Comparison of ENCODE assay signal across 10 cellular contexts in genomic region chr11:12007230-12007593, GRCh38. TPM values are rescaled to one million over a fixed set of nuclear protein-coding genes. Genes with fewer than 3 reads are reported as not detected.
A peak's percentile ranks its signal among the peaks of the same experiment; 100 is the strongest.
DNase-seq lines count a peak whose midpoint lies in the region; TF ChIP-seq lines count a peak whose summit lies in the region.
"Had no signal": no experiment of that assay in that cellular context is flagged by ENCODE, and none has a peak within 500 bp of the region (broad histone marks: within the 10 kb centered on the region; RNA-seq: fewer than 3 reads in every experiment).

No MANE protein-coding gene starts in this region.

- in situ Hi-C loops in mammary epithelial cell (cut with MboI; ENCODE audit: low sequenced_read_pairs in 2 of 2) = no loop called here

- peak overlapping the region; percentile 50 for H3K9ac ChIP-seq in mammary epithelial cell (ENCODE audit: insufficient read depth, low read length)
- H3K9ac ChIP-seq in stomach smooth muscle (ENCODE audit: low read length in 2 of 2) = peak overlapping the region in 1 of 2 donors; percentile 65
- H3K9ac ChIP-seq in neuronal stem cell (ENCODE audit: low read depth, low read length, poor library complexity) = no peak overlapping the region

- no peak overlapping the region for H2BK120ac ChIP-seq in neuronal stem cell (ENCODE audit: low read depth, low read length)

- DNase-seq in HFFc6 (no peak), mammary epithelial cell (peak; percentile 45), iPS-NIHi7 (ENCODE audit: extremely low spot score) (peak; percentile 28), NCI-H345 (lab: John Stamatoyannopoulos, UW) (no peak), neuronal stem cell (ENCODE audit: low spot score) (no peak), NCI-H1048 (lab: John Stamatoyannopoulos, UW) (no peak)
- DNase-seq: body of pancreas, OCI-M1, T1000 had no signal

- no peak overlapping the region for H3K4ac ChIP-seq in neuronal stem cell (ENCODE audit: low read length)

- peaks cover 65% of the 10 kb centered on the region for H3K4me1 Mint-ChIP-seq in HFFc6 (ENCODE audit: low read depth)

- peaks cover 43% of the 10 kb centered on the region for H3K36me3 Mint-ChIP-seq in HFFc6 (ENCODE audit: low read depth)

- H3K27me3 ChIP-seq in mammary epithelial cell (ENCODE audit: insufficient read depth, low read length) = no peaks in the 10 kb centered on the region
- H3K27me3 ChIP-seq in stomach smooth muscle (ENCODE audit: control insufficient read depth in 1 of 2, insufficient read depth in 2 of 2, low read length in 2 of 2) = no peaks in the 10 kb centered on the region
- H3K27me3 ChIP-seq in neuronal stem cell (ENCODE audit: control insufficient read depth in 3 of 3, insufficient read depth in 3 of 3, low read depth in 1 of 3, low read length in 3 of 3) = peaks cover 0 to 11% (median 9%) of the 10 kb centered on the region in 3 experiments

- no peaks in the 10 kb centered on the region; the same call in 1 of the 2 replicates for H3K27me3 Mint-ChIP-seq in HFFc6 (ENCODE audit: insufficient read depth)

- H3K4me3 ChIP-seq in mammary epithelial cell (replicated peaks in 1 of 3; ENCODE audit: insufficient read depth in 1 of 3, low read depth in 2 of 3, low read length in 3 of 3) (peak overlapping the region; percentile 59 to 85 (median 77)), stomach smooth muscle (ENCODE audit: low read length in 2 of 2) (peak overlapping the region; percentile 56 to 87), neuronal stem cell (ENCODE audit: low read length in 2 of 2) (peak overlapping the region in 1 of 2 donors; percentile 5)
- H3K4me3 ChIP-seq: body of pancreas had no signal

- no peak overlapping the region for H2AFZ ChIP-seq in mammary epithelial cell (ENCODE audit: low read depth, low read length)
- H2AFZ ChIP-seq in neuronal stem cell (ENCODE audit: low read length) = no peak overlapping the region

- no peak overlapping the region for H2AK5ac ChIP-seq in neuronal stem cell (ENCODE audit: low read depth, low read length)

- no peak overlapping the region for H3K14ac ChIP-seq in neuronal stem cell (ENCODE audit: low read length)

- peak overlapping the region; percentile 37 for H3K27ac ChIP-seq in mammary epithelial cell (ENCODE audit: insufficient read depth, low read depth, low read length)
- H3K27ac ChIP-seq in stomach smooth muscle (ENCODE audit: low read length) = peak overlapping the region; percentile 53
- H3K27ac ChIP-seq in neuronal stem cell (replicated peaks; ENCODE audit: low read length) = no peak overlapping the region
- H3K27ac ChIP-seq: body of pancreas had no signal

- H3K79me2 ChIP-seq in mammary epithelial cell (ENCODE audit: insufficient read depth, low read length) = peaks cover 54% of the 10 kb centered on the region

- H3K23ac ChIP-seq in neuronal stem cell (ENCODE audit: low read depth, low read length, poor library complexity) = no peak overlapping the region

- H3K9me3 ChIP-seq in mammary epithelial cell (replicated peaks; ENCODE audit: insufficient read depth, low read length) (no peaks in the 10 kb centered on the region), stomach smooth muscle (ENCODE audit: control insufficient read depth in 2 of 2, low read length in 2 of 2) (no peaks in the 10 kb centered on the region), neuronal stem cell (replicated peaks in 1 of 2; ENCODE audit: control insufficient read depth in 2 of 2, insufficient read depth in 1 of 2, low read depth in 1 of 2, low read length in 2 of 2) (no peaks in the 10 kb centered on the region)
- H3K9me3 ChIP-seq: body of pancreas had no signal

- TF ChIP-seq CTCF in HFFc6 (IDR thresholded peaks at IDR 0.05) (no peak), mammary epithelial cell (conservative IDR thresholded peaks at IDR 0.05 in 1 of 2, IDR thresholded peaks at IDR 0.05 in 1 of 2; ENCODE audit: extremely low read depth in 1 of 2, insufficient read depth in 1 of 2, low read depth in 1 of 2, low read length in 2 of 2) (no peak)

- no peak overlapping the region for H4K91ac ChIP-seq in neuronal stem cell (ENCODE audit: low read depth, low read length, poor library complexity)

- H3K4me3 Mint-ChIP-seq in HFFc6 = peak overlapping the region; percentile 89

- no peak overlapping the region for H4K8ac ChIP-seq in neuronal stem cell (ENCODE audit: low read depth, low read length)

- no peak overlapping the region for H3K18ac ChIP-seq in neuronal stem cell (ENCODE audit: low read length)

- no peaks in the 10 kb centered on the region for H3K9me3 Mint-ChIP-seq in HFFc6

- H3K27ac Mint-ChIP-seq in HFFc6 = peak overlapping the region; percentile 82

- 9% methylated on average over 5 of the region's 5 CpGs for WGBS in mammary epithelial cell (ENCODE audit: low coverage, missing lambda C conversion rate)
- WGBS in neuronal stem cell (ENCODE audit: extremely low coverage in 2 of 2, insufficient read length in 2 of 2, insufficient replicate concordance in 1 of 2), 2 donors = no CpG with 5 or more reads among the region's 5 CpGs

- no peaks in the 10 kb centered on the region for H4K20me1 ChIP-seq in mammary epithelial cell (ENCODE audit: insufficient read depth, low read length)

- dilution Hi-C loops in mammary epithelial cell (cut with HindIII; ENCODE audit: low sequenced_read_pairs) = loop anchor here (5.0 kb wide), 1 partner anchor 60 kb away; no protein-coding TSS in a partner anchor

- CTCF ChIA-PET in mammary epithelial cell (lab: Charles Lee; ENCODE audit: low non-redundant PET) = no interaction called here

- no peak overlapping the region for H2BK12ac ChIP-seq in neuronal stem cell (ENCODE audit: low read length)

- intact Hi-C loops in mammary epithelial cell (cut with micrococcal nuclease) = loop anchor here (1.0 to 5.0 kb wide), 3 partner anchors 22 to 275 kb away; no protein-coding TSS in a partner anchor

- no TSS peak for BruUV-seq in mammary epithelial cell (replicated peaks; lab: Mats Ljungman, UMichigan)

- H2BK15ac ChIP-seq in neuronal stem cell (ENCODE audit: low read length) = no peak overlapping the region

- no peak overlapping the region for H2BK5ac ChIP-seq in neuronal stem cell (ENCODE audit: low read length)

- H3K79me1 ChIP-seq in neuronal stem cell (ENCODE audit: low read depth, low read length) = no peaks in the 10 kb centered on the region

- H3K4me2 ChIP-seq in mammary epithelial cell (ENCODE audit: insufficient read depth, low read depth, low read length) = peak overlapping the region; percentile 94
- H3K4me2 ChIP-seq in neuronal stem cell (ENCODE audit: insufficient read depth, low read length, poor library complexity, severe bottlenecking) = no peak overlapping the region

- peaks cover 8% of the 10 kb centered on the region for H3K36me3 ChIP-seq in mammary epithelial cell (ENCODE audit: insufficient read depth, low read length)
- H3K36me3 ChIP-seq in stomach smooth muscle (ENCODE audit: control insufficient read depth in 2 of 2, insufficient read depth in 2 of 2, low read length in 2 of 2) = peaks cover 5 to 6% of the 10 kb centered on the region in 2 donors
- peaks cover under 1% of the 10 kb centered on the region in 2 donors for H3K36me3 ChIP-seq in neuronal stem cell (replicated peaks in 1 of 2; ENCODE audit: control insufficient read depth in 2 of 2, insufficient read depth in 2 of 2, low read length in 2 of 2)

- peaks cover 41% of the 10 kb centered on the region for H3K4me1 ChIP-seq in mammary epithelial cell (ENCODE audit: insufficient read depth, low read length)
- peaks cover 31% of the 10 kb centered on the region for H3K4me1 ChIP-seq in stomach smooth muscle (ENCODE audit: control insufficient read depth, insufficient read depth, low read length)
- H3K4me1 ChIP-seq in neuronal stem cell (ENCODE audit: control insufficient read depth in 2 of 2, insufficient read depth in 1 of 2, low read depth in 1 of 2, low read length in 2 of 2) = peaks cover 2 to 13% of the 10 kb centered on the region in 2 donors

RNA-seq across cellular contexts. Expression of gene DKK3, which starts 1.2 kb away (rescaled TPM):
- 100 to 1,000 TPM; 518 to 872 (median 646) TPM for total RNA-seq in HFFc6 (2021; fragmentation: NEBNext Ultra II Directional; extraction: Animal tissue kit (Norgen Biotek cat#: 25700))
- total RNA-seq in mammary epithelial cell = 100 to 1,000 TPM; 299 to 771 TPM
- 326 TPM for polyA plus RNA-seq in mammary epithelial cell
- 122 TPM for polyA minus RNA-seq in mammary epithelial cell
- 16.6 TPM for polyA plus RNA-seq in neuronal stem cell (2013, experiment 1 of 2)
- 16.6 TPM for polyA plus RNA-seq in neuronal stem cell (2013, experiment 2 of 2)

Comparison
In these comparisons a context has a peak if more than half of its experiments do, and no peak if none do; other contexts are left out.
1. DNase-seq: peak in mammary epithelial cell (single experiment) and iPS-NIHi7 (single experiment); none in HFFc6 (single experiment), NCI-H345 (single experiment), neuronal stem cell (single experiment) and NCI-H1048 (single experiment).